Comparison of ENCODE assay signal across 8 cellular contexts in the genomic region with DNA sequence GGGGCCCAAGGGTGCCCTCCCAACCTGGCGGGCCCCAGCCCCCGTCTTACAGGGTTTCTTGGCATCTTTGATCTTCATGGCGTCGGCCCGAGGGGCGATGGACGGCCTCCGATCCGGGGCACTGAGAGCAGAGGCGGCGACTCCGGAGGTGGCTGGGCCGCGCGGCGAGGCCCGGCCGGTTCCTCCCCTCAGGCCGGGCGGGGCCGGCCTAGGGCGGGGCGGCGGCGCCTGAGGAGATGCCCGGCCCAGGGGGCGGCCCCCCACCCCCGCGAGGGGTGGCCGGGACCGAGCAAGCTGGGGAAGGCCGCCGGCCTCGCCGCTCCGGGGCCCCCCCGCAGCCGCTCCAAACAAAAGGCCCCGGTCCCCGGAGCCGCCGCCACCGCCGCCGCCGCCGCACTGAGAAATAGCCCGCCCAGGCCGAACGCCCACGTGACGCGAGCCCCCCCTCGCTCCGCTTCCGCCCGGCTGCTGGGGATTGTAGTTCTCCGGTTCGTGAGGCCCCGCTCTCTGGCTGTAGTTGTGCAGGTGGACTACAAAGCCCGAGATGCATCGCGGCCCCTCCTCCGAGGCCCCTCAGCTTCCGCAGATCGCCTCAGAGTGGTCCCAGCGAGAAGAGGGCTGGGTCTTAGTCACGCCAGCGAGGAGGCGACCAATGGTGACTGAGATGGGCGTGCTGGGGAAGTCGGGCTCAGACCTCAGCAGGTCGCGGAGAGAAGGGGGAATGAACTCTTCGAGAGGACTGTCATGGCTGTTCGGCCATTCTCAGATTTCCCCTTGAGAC. TPM values are rescaled to one million over a fixed set of nuclear protein-coding genes. Genes with fewer than 3 reads are reported as not detected.
DNase-seq lines count a peak whose midpoint lies in the region; ATAC-seq and TF ChIP-seq lines count a peak whose summit lies in the region.

Gene PANK3, minus strand, starts transcription at position 163 of the 781 bp plus-strand sequence. Its CDS starts 85 bp downstream, at position 78.

- peaks cover 0 to 3% of the 10 kb centered on the region in 2 experiments; a peak in 1 of 5 replicates for H3K9me3 Mint-ChIP-seq in H9
- H3K9me3 Mint-ChIP-seq in natural killer cell treated with Interleukin-12 subunit alpha and Interleukin-12 subunit beta and Interleukin-15 and Interleukin-18, amount 100 ng/mL, for 72 hours: no peaks in the 10 kb centered on the region

- H3T11ph ChIP-seq in H9 (ENCODE audit: low read length): no peak within 1 kb of the TSS

- H3K4me3 ChIP-seq in MG63 (peak within 1 kb of the TSS; percentile 97), fibroblast of pulmonary artery (replicated peaks; ENCODE audit: low read depth, low read length) (peak within 1 kb of the TSS; percentile 82)

- H4K20me1 ChIP-seq in H9 (ENCODE audit: control insufficient read depth, insufficient read depth, insufficient read length): no peaks in the 10 kb centered on the region

- H2BK5ac ChIP-seq in H9 (ENCODE audit: insufficient read length, low read length): peak within 1 kb of the TSS; percentile 2

- H3K27ac Mint-ChIP-seq in H9: peak within 1 kb of the TSS; percentile 99 to 100 (median 100)
- peak within 1 kb of the TSS; percentile 94 to 97 for H3K27ac Mint-ChIP-seq in natural killer cell treated with Interleukin-12 subunit alpha and Interleukin-12 subunit beta and Interleukin-15 and Interleukin-18, amount 100 ng/mL, for 72 hours

- H3K27me3 ChIP-seq in H9 (ENCODE audit: insufficient read depth, low read length) (no peaks in the 10 kb centered on the region), MG63 (no peaks in the 10 kb centered on the region; the same call in 1 of the 2 replicates)

- H3K9ac ChIP-seq in H9 (ENCODE audit: extremely low read depth, insufficient read length, low read length): peak within 1 kb of the TSS; percentile 93

- H3K27ac ChIP-seq in H9 (ENCODE audit: insufficient read length, low read depth, low read length): peak within 1 kb of the TSS; percentile 50

- no peak within 1 kb of the TSS for H4K8ac ChIP-seq in H9 (replicated peaks; ENCODE audit: insufficient read length, low read depth, low read length)

- H3K4me3 Mint-ChIP-seq in H9: peak within 1 kb of the TSS; percentile 95
- peak within 1 kb of the TSS; percentile 94 for H3K4me3 Mint-ChIP-seq in natural killer cell treated with Interleukin-12 subunit alpha and Interleukin-12 subunit beta and Interleukin-15 and Interleukin-18, amount 100 ng/mL, for 72 hours

- H3K18ac ChIP-seq in H9 (ENCODE audit: insufficient read length, low read depth, low read length): peak within 1 kb of the TSS; percentile 51

- no peak within 1 kb of the TSS for H4K5ac ChIP-seq in H9 (ENCODE audit: insufficient read length, low read depth, low read length)

- H4K91ac ChIP-seq in H9 (ENCODE audit: insufficient read length, low read depth, low read length): no peak within 1 kb of the TSS

- no CpG with 5 or more reads among the region's 76 CpGs for WGBS in H9 (ENCODE audit: extremely low coverage, insufficient read length, low lambda C conversion rate)

- no peak within 1 kb of the TSS for H2AFZ ChIP-seq in H9 (ENCODE audit: low read length)

- H3K4me1 ChIP-seq in H9 (ENCODE audit: insufficient read depth, low read length): peaks cover 4% of the 10 kb centered on the region; the same call in 1 of the 2 replicates

- no peak within 1 kb of the TSS for H2BK15ac ChIP-seq in H9 (ENCODE audit: low read depth, low read length)

- no peak within 1 kb of the TSS for H2BK120ac ChIP-seq in H9 (ENCODE audit: low read depth, low read length, poor library complexity, severe bottlenecking)

- H3K27me3 Mint-ChIP-seq in H9 (ENCODE audit: low read depth): peaks cover 2% of the 10 kb centered on the region; the same call in 1 of the 2 replicates
- peaks cover 0 to 4% of the 10 kb centered on the region in 2 donors for H3K27me3 Mint-ChIP-seq in natural killer cell treated with Interleukin-12 subunit alpha and Interleukin-12 subunit beta and Interleukin-15 and Interleukin-18, amount 100 ng/mL, for 72 hours

- no peak within 1 kb of the TSS for H3K56ac ChIP-seq in H9 (ENCODE audit: insufficient read length, low read depth, low read length)

- H3K23ac ChIP-seq in H9 (ENCODE audit: insufficient read length, low read depth, low read length): no peak within 1 kb of the TSS

- TF ChIP-seq CTCF in H9 (conservative IDR thresholded peaks at IDR 0.05) (no peak), fibroblast of pulmonary artery (IDR thresholded peaks at IDR 0.05; ENCODE audit: low read length, missing control alignments) (no peak)

- peaks cover 10% of the 10 kb centered on the region for H3K23me2 ChIP-seq in H9 (ENCODE audit: insufficient read length, low read depth, low read length, poor library complexity, severe bottlenecking)

- H3K4me1 Mint-ChIP-seq in H9: peaks cover 31 to 34% of the 10 kb centered on the region in 2 experiments
- H3K4me1 Mint-ChIP-seq in natural killer cell treated with Interleukin-12 subunit alpha and Interleukin-12 subunit beta and Interleukin-15 and Interleukin-18, amount 100 ng/mL, for 72 hours (ENCODE audit: low read depth in 2 of 2): peaks cover 26 to 44% of the 10 kb centered on the region in 2 donors

- peak; percentile 99 for DNase-seq in ELR (ENCODE audit: low read depth)
- DNase-seq in H9: peak; percentile 100
- DNase-seq in MG63: peak; percentile 100
- DNase-seq in SHP77 treated with DMSO at 0.1 percent for 48 hours (lab: John Stamatoyannopoulos, UW): peak; percentile 94
- DNase-seq in activated effector memory CD4-positive, alpha-beta T cell treated with anti-CD3 and anti-CD28 coated beads, Interleukin-2, amount 50 U/mL, for 16 hours: peak; percentile 99
- DNase-seq in fibroblast of pulmonary artery (ENCODE audit: low read depth): peak; percentile 100
- peak; percentile 99 for DNase-seq in natural killer cell treated with Interleukin-12 subunit alpha and Interleukin-12 subunit beta and Interleukin-15 and Interleukin-18, amount 100 ng/mL, for 72 hours (ENCODE audit: low spot score)
- DNase-seq in stimulated activated naive CD8-positive, alpha-beta T cell treated with anti-CD3 and anti-CD28 coated beads, Interleukin-15, Interleukin-2, amounts not matched to agents 100 U/mL and 50 U/mL, for 24 hours: peak; percentile 96

- no peak within 1 kb of the TSS for H2BK12ac ChIP-seq in H9 (ENCODE audit: insufficient read length, low read depth, low read length)

- H3K4ac ChIP-seq in H9 (ENCODE audit: low read depth, low read length): no peak within 1 kb of the TSS

- H3K4me2 ChIP-seq in H9 (ENCODE audit: insufficient read depth, insufficient read length, low read length): peak within 1 kb of the TSS; percentile 99

- peaks cover 9 to 14% (median 11%) of the 10 kb centered on the region in 3 experiments for H3K36me3 Mint-ChIP-seq in H9 (ENCODE audit: insufficient read depth in 1 of 3, low read depth in 3 of 3)
- no peaks in the 10 kb centered on the region for H3K36me3 Mint-ChIP-seq in natural killer cell treated with Interleukin-12 subunit alpha and Interleukin-12 subunit beta and Interleukin-15 and Interleukin-18, amount 100 ng/mL, for 72 hours

- H3K79me1 ChIP-seq in H9 (ENCODE audit: insufficient read depth, low read depth, low read length, poor library complexity, severe bottlenecking): peaks cover 8% of the 10 kb centered on the region

- no peak within 1 kb of the TSS for H2BK20ac ChIP-seq in H9 (ENCODE audit: low read depth, low read length, poor library complexity, severe bottlenecking)

- peak; percentile 99 for ATAC-seq in natural killer cell treated with Interleukin-12 subunit alpha and Interleukin-12 subunit beta and Interleukin-15 and Interleukin-18, amount 100 ng/mL, for 72 hours
- ATAC-seq in stimulated activated naive CD8-positive, alpha-beta T cell treated with anti-CD3 and anti-CD28 coated beads, Interleukin-15, Interleukin-2, amounts not matched to agents 100 U/mL and 50 U/mL, for 24 hours: peak; percentile 99

- H3K14ac ChIP-seq in H9 (ENCODE audit: insufficient read depth, low read length): peak within 1 kb of the TSS; percentile 74

- H3K36me3 ChIP-seq in MG63: peaks cover 28% of the 10 kb centered on the region

- H2AK5ac ChIP-seq in H9 (ENCODE audit: insufficient read length, low read length): no peak within 1 kb of the TSS

- peaks cover 43% of the 10 kb centered on the region; the same call in 1 of the 2 replicates for H3K79me2 ChIP-seq in H9 (ENCODE audit: insufficient read depth, low read length)

- H3K9me3 ChIP-seq in H9 (ENCODE audit: control insufficient read depth, low read depth, low read length) (no peaks in the 10 kb centered on the region), MG63 (peaks cover under 1% of the 10 kb centered on the region; the same call in 1 of the 2 replicates)

RNA-seq across cellular contexts. Expression of gene PANK3, which starts in this region (rescaled TPM):
- total RNA-seq in H9 (2021): 79.4 and 82.6 TPM in 2 replicates
- 26.6 and 38.7 TPM in 2 replicates for total RNA-seq in MG63 (2014; rRNA removed; shearing (Covaris generic); ENCODE audit: low replicate concordance)
- total RNA-seq in natural killer cell treated with Interleukin-12 subunit alpha and Interleukin-12 subunit beta and Interleukin-15 and Interleukin-18, amount 100 ng/mL, for 72 hours: 10 to 100 TPM; 71.1 to 75.2 TPM

Comparison
In these comparisons a context has a peak if more than half of its experiments do, and no peak if none do; other contexts are left out.
1. Peak in every context shown above with its lines: DNase-seq, ATAC-seq, H3K4me3 ChIP-seq and H3K27ac ChIP-seq.